1 cellular context compared by ENCODE assay signal in the genomic region with DNA sequence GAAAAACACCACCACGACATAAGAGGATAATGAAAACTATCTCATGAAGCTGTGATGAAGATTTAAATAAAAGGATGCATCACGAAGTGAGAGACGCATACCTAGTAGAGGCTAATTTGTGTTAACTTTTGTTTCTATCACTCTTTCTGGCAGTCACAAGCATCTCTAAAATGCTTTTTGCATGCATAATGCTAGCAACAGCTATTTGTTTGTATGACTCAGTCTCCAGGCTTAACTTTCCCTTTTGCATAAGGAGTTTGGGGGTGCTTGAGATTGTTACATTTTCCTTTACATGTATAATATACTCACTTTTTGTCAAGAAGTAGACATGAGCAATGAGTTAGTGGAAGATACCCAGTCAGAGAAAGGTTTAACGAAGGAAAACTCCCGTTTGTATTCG.
TF ChIP-seq lines count a peak whose summit lies in the region.

No MANE protein-coding gene starts in this region.

TF ChIP-seq in H1, 55 proteins besides CTCF, POLR2A, EP300 and RAD21 (continued from another document):
- TF ChIP-seq JUN (IDR thresholded peaks at IDR 0.05; ENCODE audit: low read depth, low read length): no peak
- TF ChIP-seq KDM1A (IDR thresholded peaks at IDR 0.05; ENCODE audit: borderline replicate concordance, low read length): no peak
- TF ChIP-seq SIRT6 (IDR thresholded peaks at IDR 0.05; ENCODE audit: low read length): no peak
- no peak for TF ChIP-seq GABPA (IDR thresholded peaks at IDR 0.05; ENCODE audit: borderline replicate concordance, insufficient read depth, low read length)
- TF ChIP-seq BCL11A (IDR thresholded peaks at IDR 0.05; ENCODE audit: low read depth in 2 of 2, low read length in 2 of 2): no peak
- TF ChIP-seq TBP (IDR thresholded peaks at IDR 0.05; ENCODE audit: low read depth, low read length): no peak
- TF ChIP-seq CHD7 (IDR thresholded peaks at IDR 0.05; ENCODE audit: insufficient replicate concordance, low read length): no peak
- no peak for TF ChIP-seq CBX5 (IDR thresholded peaks at IDR 0.05; ENCODE audit: low read depth, low read length)
